Comparison of ENCODE assay signal across 8 cellular contexts in genomic region chr3:173584834-173585831, GRCh38.
DNase-seq lines count a peak whose midpoint lies in the region; ATAC-seq and TF ChIP-seq lines count a peak whose summit lies in the region.

No MANE protein-coding gene starts in this region.

- H3K27me3 ChIP-seq in esophagus (ENCODE audit: control insufficient read depth in 1 of 2, insufficient read depth in 2 of 2, low read length in 2 of 2), result peaks cover 0 to 3% of the 10 kb centered on the region in 2 donors
- H3K27me3 ChIP-seq in uterus, result no peaks in the 10 kb centered on the region

- H3K4me3 ChIP-seq in esophagus (ENCODE audit: low read depth in 1 of 2, low read length in 2 of 2) (peak overlapping the region; percentile 2 to 29), mucosa of descending colon (no peak overlapping the region), uterus (peak overlapping the region; percentile 36 to 37)

- TF ChIP-seq POLR2A in uterus (IDR thresholded peaks at IDR 0.05), result no peak

- H3K27ac ChIP-seq in esophagus (ENCODE audit: low read depth in 2 of 2, low read length in 1 of 2) (no peak overlapping the region), uterus (no peak overlapping the region)

- H3K9me3 ChIP-seq in esophagus (ENCODE audit: control insufficient read depth in 2 of 2, insufficient read depth in 1 of 2, low read depth in 1 of 2, low read length in 1 of 2) (no peaks in the 10 kb centered on the region), mucosa of descending colon (no peaks in the 10 kb centered on the region), uterus (no peaks in the 10 kb centered on the region)

- H3K36me3 ChIP-seq in esophagus (ENCODE audit: control insufficient read depth in 2 of 2, insufficient read depth in 2 of 2, low read length in 1 of 2) (no peaks in the 10 kb centered on the region), mucosa of descending colon (ENCODE audit: low read depth) (no peaks in the 10 kb centered on the region), uterus (no peaks in the 10 kb centered on the region)

- DNase-seq in D341Med (ENCODE audit: low spot score) (peak; percentile 33), NCI-H510A treated with DMSO at 0.1 percent for 48 hours (lab: John Stamatoyannopoulos, UW) (peak; percentile 67), mucosa of descending colon (peak in 2 of 3 donors; percentile 3 to 25), uterus (no peak)
- no peak for DNase-seq in effector CD4-positive, alpha-beta T cell

- TF ChIP-seq CTCF in mucosa of descending colon (IDR thresholded peaks at IDR 0.05), result no peak
- no peak for TF ChIP-seq CTCF in uterus (IDR thresholded peaks at IDR 0.05)

- H3K4me1 ChIP-seq in esophagus (ENCODE audit: control insufficient read depth in 2 of 2, insufficient read depth in 2 of 2, low read length in 1 of 2) (peaks cover 0 to 4% of the 10 kb centered on the region in 2 donors), mucosa of descending colon (ENCODE audit: low read depth) (no peaks in the 10 kb centered on the region), uterus (no peaks in the 10 kb centered on the region)

- 6% methylated on average over 47 of the region's 47 CpGs for WGBS in esophagus, 2 donors

- ATAC-seq in mucosa of descending colon, result no peak
- no peak for ATAC-seq in HG03159 (IDR thresholded peaks at IDR 0.05; ENCODE audit: unreplicated experiment)
- ATAC-seq in HG03460 (IDR thresholded peaks at IDR 0.05; ENCODE audit: unreplicated experiment), result no peak

- intact Hi-C loops in mucosa of descending colon (cut with DNase I, micrococcal nuclease) (no loop called here), uterus (cut with DNase I; ENCODE audit: low total_unique reads) (no loop called here)

Comparison
In these comparisons a context has a peak if more than half of its experiments do, and no peak if none do; other contexts are left out.
1. DNase-seq: peak in D341Med (single experiment), NCI-H510A treated with DMSO at 0.1 percent for 48 hours (single experiment) and mucosa of descending colon (2 of 3); none in uterus (0 of 2) and effector CD4-positive, alpha-beta T cell (single experiment).